Comparison of ENCODE assay signal across 19 cellular contexts in the genomic region with DNA sequence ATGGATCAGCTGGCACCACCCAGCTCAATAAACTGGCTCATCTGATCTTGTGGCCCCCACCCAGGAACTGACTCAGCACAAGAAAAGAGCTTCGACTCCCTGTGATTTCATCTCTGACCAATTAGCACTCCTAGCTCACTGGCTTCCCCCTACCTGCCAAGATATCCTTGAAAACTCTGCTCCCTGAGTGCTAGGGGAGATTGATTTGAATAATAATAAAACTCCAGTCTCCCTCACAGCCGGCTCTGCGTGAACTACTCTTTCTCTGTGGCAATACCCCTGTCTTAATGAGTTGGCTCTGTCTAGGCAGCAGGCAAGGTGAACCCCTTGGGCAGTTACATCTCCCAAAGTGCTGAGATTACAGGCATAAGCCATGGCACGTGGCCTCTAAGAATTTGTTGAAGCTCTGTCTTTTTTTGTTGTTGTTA. TPM values are rescaled to one million over a fixed set of nuclear protein-coding genes. Genes with fewer than 3 reads are reported as not detected.
DNase-seq lines count a peak whose midpoint lies in the region; ATAC-seq and TF ChIP-seq lines count a peak whose summit lies in the region.
"Had no signal": no experiment of that assay in that cellular context is flagged by ENCODE, and none has a peak within 500 bp of the region (broad histone marks: within the 10 kb centered on the region; RNA-seq: fewer than 3 reads in every experiment).

No MANE protein-coding gene starts in this region.

- H3K9me3 ChIP-seq in HEK293 (ENCODE audit: control insufficient read depth, insufficient read depth, low read depth, low read length) (no peaks in the 10 kb centered on the region), suprapubic skin (no peaks in the 10 kb centered on the region)
- no peaks in the 10 kb centered on the region for H3K9me3 ChIP-seq in CD4-positive, alpha-beta memory T cell (ENCODE audit: control insufficient read depth in 1 of 2, low read length in 2 of 2)
- H3K9me3 ChIP-seq: right lobe of liver had no signal

- peak overlapping the region; percentile 83 for H3K27ac Mint-ChIP-seq in WTC11
- peak overlapping the region in 3 of 7 donors; percentile 2 to 46 (median 39) for H3K27ac Mint-ChIP-seq in CD4-positive, alpha-beta memory T cell
- H3K27ac Mint-ChIP-seq: activated CD4-positive, alpha-beta T cell treated with anti-CD3 and anti-CD28 coated beads, Interleukin-2, amount 10 ng/mL, durations not matched to agents 24 days and 14 days; activated naive CD4-positive, alpha-beta T cell treated with anti-CD3 and anti-CD28 coated beads, Interleukin-2, amount 50 U/mL, for 24 hours; dendritic cell treated with granulocyte-macrophage colony-stimulating factor and Interleukin-4, amounts not matched to agents 40 ng/mL and 50 ng/mL, for 4 days had no signal

- no peak overlapping the region for H3K4me3 ChIP-seq in HEK293 (ENCODE audit: low read depth, low read length)
- no peak overlapping the region for H3K4me3 ChIP-seq in CD4-positive, alpha-beta memory T cell (ENCODE audit: low read length in 2 of 2)
- no peak overlapping the region for H3K4me3 ChIP-seq in suprapubic skin
- H3K4me3 ChIP-seq: right lobe of liver had no signal

- H3K36me3 ChIP-seq in HEK293 (ENCODE audit: control insufficient read depth in 2 of 2, insufficient read depth in 1 of 2, low read length in 2 of 2) (no peaks in the 10 kb centered on the region), suprapubic skin (no peaks in the 10 kb centered on the region)
- H3K36me3 ChIP-seq in CD4-positive, alpha-beta memory T cell (ENCODE audit: insufficient read depth, low read length): no peaks in the 10 kb centered on the region
- H3K36me3 ChIP-seq: right lobe of liver had no signal

- H3K27ac ChIP-seq in HEK293 (ENCODE audit: extremely low read depth, low read depth, low read length): no peak overlapping the region
- no peak overlapping the region for H3K27ac ChIP-seq in CD4-positive, alpha-beta memory T cell (ENCODE audit: low read depth, low read length)
- no peak overlapping the region for H3K27ac ChIP-seq in suprapubic skin
- H3K27ac ChIP-seq: right lobe of liver had no signal

- no peak for TF ChIP-seq POLR2A in suprapubic skin (IDR thresholded peaks at IDR 0.05)

- intact Hi-C loops in CD4-positive, alpha-beta memory T cell (cut with micrococcal nuclease): no loop called here
- intact Hi-C loops in head of caudate nucleus (cut with DNase I): no loop called here

- POLR2A ChIA-PET in HEK293 (lab: Yijun Ruan, JAX): interaction anchor here (1.1 kb wide), 1 partner anchor 73 kb away, joined by 6 read pairs; the partner anchor contains the start of gene NDUFS5
- POLR2A ChIA-PET in WTC11 (lab: Charles Lee): interaction anchor here (0.6 kb wide), 2 partner anchors 42 to 74 kb away, joined by 4 read pairs; no protein-coding TSS in a partner anchor
- POLR2A ChIA-PET in CD4-positive, alpha-beta memory T cell (lab: Charles Lee; ENCODE audit: partially characterized antibody): no interaction called here

- CTCF ChIA-PET in HEK293 (lab: Yijun Ruan, JAX) (interaction anchor here (0.5 kb wide), 1 partner anchor 1079 kb away, joined by 3 read pairs; no protein-coding TSS in a partner anchor), WTC11 (lab: Charles Lee) (interaction anchor here (0.6 to 1.1 kb wide), 6 partner anchors 16 to 258 kb away, joined by 3 to 4 read pairs (median 3); no protein-coding TSS in a partner anchor)
- CTCF ChIA-PET in CD4-positive, alpha-beta memory T cell (lab: Charles Lee; ENCODE audit: partially characterized antibody): interaction anchor here (0.6 kb wide), 1 partner anchor 10 kb away, joined by 3 read pairs; no protein-coding TSS in a partner anchor

- 25% methylated on average over 4 of the region's 4 CpGs for WGBS in suprapubic skin

- ATAC-seq in WTC11 (peak; percentile 98), HG02885 (IDR thresholded peaks at IDR 0.05; ENCODE audit: poor library complexity, unreplicated experiment) (no peak)
- ATAC-seq: left cardiac atrium, right lobe of liver, SK-N-SH treated with all-trans-retinoic acid at 6 μM for 48 hours had no signal

- peaks cover 5% of the 10 kb centered on the region; the same call in 1 of the 2 replicates for H3K36me3 Mint-ChIP-seq in WTC11
- no peaks in the 10 kb centered on the region for H3K36me3 Mint-ChIP-seq in CD4-positive, alpha-beta memory T cell
- H3K36me3 Mint-ChIP-seq: activated naive CD4-positive, alpha-beta T cell treated with anti-CD3 and anti-CD28 coated beads, Interleukin-2, amount 50 U/mL, for 24 hours; CD8-positive, alpha-beta memory T cell had no signal

- TF ChIP-seq CTCF in HEK293 (tag by site-specific recombination; IDR thresholded peaks at IDR 0.05) (no peak), WTC11 (IDR thresholded peaks at IDR 0.05) (no peak), suprapubic skin (IDR thresholded peaks at IDR 0.05) (no peak)

- no peaks in the 10 kb centered on the region for H3K27me3 Mint-ChIP-seq in WTC11 (ENCODE audit: low read depth)
- no peaks in the 10 kb centered on the region for H3K27me3 Mint-ChIP-seq in CD4-positive, alpha-beta memory T cell
- H3K27me3 Mint-ChIP-seq: activated CD4-positive, alpha-beta T cell treated with anti-CD3 and anti-CD28 coated beads, Interleukin-2, amount 10 ng/mL, durations not matched to agents 24 days and 14 days; activated naive CD4-positive, alpha-beta T cell treated with anti-CD3 and anti-CD28 coated beads, Interleukin-2, amount 50 U/mL, for 24 hours; CD8-positive, alpha-beta memory T cell had no signal

- DNase-seq in A172 (ENCODE audit: low spot score) (peak; percentile 65), WTC11 (ENCODE audit: low spot score) (peak; percentile 26), iPS DF 19.7 (ENCODE audit: low read depth, low spot score) (peak; percentile 76), suprapubic skin (ENCODE audit: low spot score in 2 of 2) (no peak), head of caudate nucleus (no peak)
- DNase-seq in CD4-positive, alpha-beta memory T cell: no peak
- DNase-seq: activated CD4-positive, alpha-beta T cell treated with anti-CD3 and anti-CD28 coated beads, Interleukin-2, amount 10 ng/mL, durations not matched to agents 24 days and 14 days; activated T-cell treated with anti-CD3 and anti-CD28 coated beads for 4 hours; CD8-positive, alpha-beta memory T cell; glutamatergic neuron; left cardiac atrium; NCI-H2029 treated with DMSO at 0.1 percent for 48 hours; right lobe of liver had no signal

- H3K4me3 Mint-ChIP-seq in WTC11: no peak overlapping the region
- no peak overlapping the region for H3K4me3 Mint-ChIP-seq in CD4-positive, alpha-beta memory T cell
- H3K4me3 Mint-ChIP-seq: activated CD4-positive, alpha-beta T cell treated with anti-CD3 and anti-CD28 coated beads, Interleukin-2, amount 10 ng/mL, durations not matched to agents 24 days and 14 days; activated naive CD4-positive, alpha-beta T cell treated with anti-CD3 and anti-CD28 coated beads, Interleukin-2, amount 50 U/mL, for 24 hours; CD8-positive, alpha-beta memory T cell; dendritic cell treated with granulocyte-macrophage colony-stimulating factor and Interleukin-4, amounts not matched to agents 40 ng/mL and 50 ng/mL, for 4 days had no signal

- peaks cover 13% of the 10 kb centered on the region; the same call in 1 of the 2 replicates for H3K9me3 Mint-ChIP-seq in WTC11
- H3K9me3 Mint-ChIP-seq in CD4-positive, alpha-beta memory T cell: no peaks in the 10 kb centered on the region
- H3K9me3 Mint-ChIP-seq: activated CD4-positive, alpha-beta T cell treated with anti-CD3 and anti-CD28 coated beads, Interleukin-2, amount 10 ng/mL, durations not matched to agents 24 days and 14 days; activated naive CD4-positive, alpha-beta T cell treated with anti-CD3 and anti-CD28 coated beads, Interleukin-2, amount 50 U/mL, for 24 hours; CD8-positive, alpha-beta memory T cell; dendritic cell treated with granulocyte-macrophage colony-stimulating factor and Interleukin-4, amounts not matched to agents 40 ng/mL and 50 ng/mL, for 4 days had no signal

- no peaks in the 10 kb centered on the region for H3K4me1 ChIP-seq in HEK293 (ENCODE audit: control insufficient read depth, insufficient read depth, low read length)
- H3K4me1 ChIP-seq in CD4-positive, alpha-beta memory T cell (ENCODE audit: insufficient read depth, low read length): peaks cover 6% of the 10 kb centered on the region
- peaks cover 13% of the 10 kb centered on the region for H3K4me1 ChIP-seq in suprapubic skin
- H3K4me1 ChIP-seq: right lobe of liver had no signal

- TF ChIP-seq EP300 in suprapubic skin (IDR thresholded peaks at IDR 0.05): no peak

- H3K27me3 ChIP-seq in CD4-positive, alpha-beta memory T cell (ENCODE audit: insufficient read depth, low read length): no peaks in the 10 kb centered on the region
- no peaks in the 10 kb centered on the region for H3K27me3 ChIP-seq in suprapubic skin
- H3K27me3 ChIP-seq: right lobe of liver had no signal

- peaks cover 11% of the 10 kb centered on the region for H3K4me1 Mint-ChIP-seq in WTC11
- H3K4me1 Mint-ChIP-seq in CD4-positive, alpha-beta memory T cell: peaks cover 5 to 11% (median 9%) of the 10 kb centered on the region in 4 donors

TF ChIP-seq in HEK293, 187 proteins besides CTCF, POLR2A, EP300 and RAD21:
- peak; percentile 50 for TF ChIP-seq SETDB1 (IDR thresholded peaks at IDR 0.05; ENCODE audit: insufficient read length, low read length)
- TF ChIP-seq HOXC10 (CRISPR knock-in tag; IDR thresholded peaks at IDR 0.05): no peak
- no peak for TF ChIP-seq BCL11A (tag by site-specific recombination; IDR thresholded peaks at IDR 0.05; ENCODE audit: low read depth)
- no peak for TF ChIP-seq ZNF132 (tag by site-specific recombination; IDR thresholded peaks at IDR 0.05; ENCODE audit: borderline replicate concordance)
- TF ChIP-seq ZIC2 (tag by site-specific recombination; IDR thresholded peaks at IDR 0.05): 0 out of 2 replicates have a peak, but pooled peaks have one; percentile 17

TF ChIP-seq in WTC11, 78 proteins besides CTCF, POLR2A, EP300 and RAD21 (continues in another document):
- TF ChIP-seq, protein P1, sequence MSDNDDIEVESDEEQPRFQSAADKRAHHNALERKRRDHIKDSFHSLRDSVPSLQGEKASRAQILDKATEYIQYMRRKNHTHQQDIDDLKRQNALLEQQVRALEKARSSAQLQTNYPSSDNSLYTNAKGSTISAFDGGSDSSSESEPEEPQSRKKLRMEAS (CRISPR knock-in tag; IDR thresholded peaks at IDR 0.05): peak; percentile 59; the same call in 1 of the 2 replicates
- peak; percentile 54; the same call in 1 of the 2 replicates for TF ChIP-seq TEAD1 (CRISPR knock-in tag; IDR thresholded peaks at IDR 0.05)
- no peak for TF ChIP-seq FOXP1 (CRISPR knock-in tag; IDR thresholded peaks at IDR 0.05; ENCODE audit: borderline replicate concordance)
- peak; percentile 20; the same call in 1 of the 2 replicates for TF ChIP-seq ETV6 (CRISPR knock-in tag; IDR thresholded peaks at IDR 0.05)

RNA-seq across cellular contexts. Expression of gene RHBDL2, which starts 11.8 kb away (rescaled TPM):
- 1.2 and 3.3 TPM in 2 replicates for total RNA-seq in A172 (2014; rRNA removed; shearing (Covaris generic))
- total RNA-seq in WTC11 (2021): 0.26 to 0.30 TPM (median 0.27 TPM) in 3 replicates
- total RNA-seq in CD4-positive, alpha-beta memory T cell: not detected
- not detected for polyA plus RNA-seq in CD4-positive, alpha-beta memory T cell
- total RNA-seq in suprapubic skin: 10 to 100 TPM in 3 of 4 donors, 1 to 10 TPM in 1; 5.9 to 26.6 (median 10.8) TPM
- total RNA-seq: activated CD4-positive, alpha-beta T cell treated with anti-CD3 and anti-CD28 coated beads, Interleukin-2, amount 10 ng/mL, durations not matched to agents 24 days and 14 days; CD8-positive, alpha-beta memory T cell; epithelial cell of proximal tubule had no signal
- polyA plus RNA-seq: CD8-positive, alpha-beta memory T cell had no signal

RNA-seq across cellular contexts. Expression of gene AKIRIN1, which starts 37.6 kb away (rescaled TPM):
- 61.3 and 64.5 TPM in 2 replicates for total RNA-seq in A172 (2014; rRNA removed; shearing (Covaris generic))
- total RNA-seq in WTC11 (2021): 183 to 214 TPM (median 212 TPM) in 3 replicates
- 10 to 100 TPM; 79.6 to 84.9 TPM for total RNA-seq in CD4-positive, alpha-beta memory T cell
- 100 to 1,000 TPM; 129 to 131 TPM for polyA plus RNA-seq in CD4-positive, alpha-beta memory T cell
- total RNA-seq in suprapubic skin: 10 to 100 TPM; 26.1 to 34.7 (median 30.4) TPM

Comparison
In these comparisons a context has a peak if more than half of its experiments do, and no peak if none do; other contexts are left out.
1. DNase-seq: peak in A172 (single experiment), WTC11 (single experiment) and iPS DF 19.7 (single experiment); none in CD4-positive, alpha-beta memory T cell (0 of 5), suprapubic skin (0 of 2) and head of caudate nucleus (0 of 42).